In the genomic region with DNA sequence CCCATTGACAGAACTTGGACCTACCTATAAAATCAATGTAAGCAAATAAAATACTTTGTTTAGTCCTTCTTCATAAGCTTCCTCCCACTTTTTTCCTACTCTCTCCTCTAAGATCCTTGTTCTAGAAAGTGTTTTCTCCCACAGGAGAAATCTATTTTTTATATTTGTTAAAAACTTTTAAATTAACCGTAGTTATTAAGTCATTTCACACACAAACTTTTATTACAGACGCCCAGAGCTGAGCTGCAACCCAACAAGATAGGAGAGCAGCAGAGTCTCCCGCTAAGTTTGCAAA, we compare ENCODE assay signal across 1 cellular context.
TF ChIP-seq lines count a peak whose summit lies in the region.

No MANE protein-coding gene starts in this region.

TF ChIP-seq in HepG2, 621 proteins besides CTCF, POLR2A, EP300 and RAD21 (continues in another document):
- TF ChIP-seq, protein P1, sequence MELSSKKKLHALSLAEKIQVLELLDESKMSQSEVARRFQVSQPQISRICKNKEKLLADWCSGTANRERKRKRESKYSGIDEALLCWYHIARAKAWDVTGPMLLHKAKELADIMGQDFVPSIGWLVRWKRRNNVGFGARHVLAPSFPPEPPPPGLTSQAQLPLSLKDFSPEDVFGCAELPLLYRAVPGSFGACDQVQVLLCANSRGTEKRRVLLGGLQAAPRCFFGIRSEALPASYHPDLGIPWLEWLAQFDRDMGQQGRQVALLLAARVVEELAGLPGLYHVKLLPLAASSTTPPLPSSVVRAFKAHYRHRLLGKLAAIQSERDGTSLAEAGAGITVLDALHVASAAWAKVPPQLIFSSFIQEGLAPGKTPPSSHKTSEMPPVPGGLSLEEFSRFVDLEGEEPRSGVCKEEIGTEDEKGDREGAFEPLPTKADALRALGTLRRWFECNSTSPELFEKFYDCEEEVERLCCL (CRISPR knock-in tag; IDR thresholded peaks at IDR 0.05; ENCODE audit: borderline replicate concordance) = 0 out of 2 replicates have a peak, but pooled peaks have one; percentile 1
- TF ChIP-seq, protein P2, sequence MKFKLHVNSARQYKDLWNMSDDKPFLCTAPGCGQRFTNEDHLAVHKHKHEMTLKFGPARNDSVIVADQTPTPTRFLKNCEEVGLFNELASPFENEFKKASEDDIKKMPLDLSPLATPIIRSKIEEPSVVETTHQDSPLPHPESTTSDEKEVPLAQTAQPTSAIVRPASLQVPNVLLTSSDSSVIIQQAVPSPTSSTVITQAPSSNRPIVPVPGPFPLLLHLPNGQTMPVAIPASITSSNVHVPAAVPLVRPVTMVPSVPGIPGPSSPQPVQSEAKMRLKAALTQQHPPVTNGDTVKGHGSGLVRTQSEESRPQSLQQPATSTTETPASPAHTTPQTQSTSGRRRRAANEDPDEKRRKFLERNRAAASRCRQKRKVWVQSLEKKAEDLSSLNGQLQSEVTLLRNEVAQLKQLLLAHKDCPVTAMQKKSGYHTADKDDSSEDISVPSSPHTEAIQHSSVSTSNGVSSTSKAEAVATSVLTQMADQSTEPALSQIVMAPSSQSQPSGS (CRISPR knock-in tag; IDR thresholded peaks at IDR 0.05) = 0 out of 2 replicates have a peak, but pooled peaks have one; percentile 11
- TF ChIP-seq, protein P3, sequence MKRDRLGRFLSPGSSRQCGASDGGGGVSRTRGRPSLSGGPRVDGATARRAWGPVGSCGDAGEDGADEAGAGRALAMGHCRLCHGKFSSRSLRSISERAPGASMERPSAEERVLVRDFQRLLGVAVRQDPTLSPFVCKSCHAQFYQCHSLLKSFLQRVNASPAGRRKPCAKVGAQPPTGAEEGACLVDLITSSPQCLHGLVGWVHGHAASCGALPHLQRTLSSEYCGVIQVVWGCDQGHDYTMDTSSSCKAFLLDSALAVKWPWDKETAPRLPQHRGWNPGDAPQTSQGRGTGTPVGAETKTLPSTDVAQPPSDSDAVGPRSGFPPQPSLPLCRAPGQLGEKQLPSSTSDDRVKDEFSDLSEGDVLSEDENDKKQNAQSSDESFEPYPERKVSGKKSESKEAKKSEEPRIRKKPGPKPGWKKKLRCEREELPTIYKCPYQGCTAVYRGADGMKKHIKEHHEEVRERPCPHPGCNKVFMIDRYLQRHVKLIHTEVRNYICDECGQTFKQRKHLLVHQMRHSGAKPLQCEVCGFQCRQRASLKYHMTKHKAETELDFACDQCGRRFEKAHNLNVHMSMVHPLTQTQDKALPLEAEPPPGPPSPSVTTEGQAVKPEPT (CRISPR knock-in tag; IDR thresholded peaks at IDR 0.05; ENCODE audit: low read depth) = no peak
- TF ChIP-seq AKAP8 (CRISPR knock-in tag; IDR thresholded peaks at IDR 0.05) = 0 out of 2 replicates have a peak, but pooled peaks have one; percentile 29
- TF ChIP-seq ZFP90 (CRISPR knock-in tag; IDR thresholded peaks at IDR 0.05; ENCODE audit: borderline replicate concordance) = 0 out of 2 replicates have a peak, but pooled peaks have one; percentile 19
- TF ChIP-seq, protein P4, sequence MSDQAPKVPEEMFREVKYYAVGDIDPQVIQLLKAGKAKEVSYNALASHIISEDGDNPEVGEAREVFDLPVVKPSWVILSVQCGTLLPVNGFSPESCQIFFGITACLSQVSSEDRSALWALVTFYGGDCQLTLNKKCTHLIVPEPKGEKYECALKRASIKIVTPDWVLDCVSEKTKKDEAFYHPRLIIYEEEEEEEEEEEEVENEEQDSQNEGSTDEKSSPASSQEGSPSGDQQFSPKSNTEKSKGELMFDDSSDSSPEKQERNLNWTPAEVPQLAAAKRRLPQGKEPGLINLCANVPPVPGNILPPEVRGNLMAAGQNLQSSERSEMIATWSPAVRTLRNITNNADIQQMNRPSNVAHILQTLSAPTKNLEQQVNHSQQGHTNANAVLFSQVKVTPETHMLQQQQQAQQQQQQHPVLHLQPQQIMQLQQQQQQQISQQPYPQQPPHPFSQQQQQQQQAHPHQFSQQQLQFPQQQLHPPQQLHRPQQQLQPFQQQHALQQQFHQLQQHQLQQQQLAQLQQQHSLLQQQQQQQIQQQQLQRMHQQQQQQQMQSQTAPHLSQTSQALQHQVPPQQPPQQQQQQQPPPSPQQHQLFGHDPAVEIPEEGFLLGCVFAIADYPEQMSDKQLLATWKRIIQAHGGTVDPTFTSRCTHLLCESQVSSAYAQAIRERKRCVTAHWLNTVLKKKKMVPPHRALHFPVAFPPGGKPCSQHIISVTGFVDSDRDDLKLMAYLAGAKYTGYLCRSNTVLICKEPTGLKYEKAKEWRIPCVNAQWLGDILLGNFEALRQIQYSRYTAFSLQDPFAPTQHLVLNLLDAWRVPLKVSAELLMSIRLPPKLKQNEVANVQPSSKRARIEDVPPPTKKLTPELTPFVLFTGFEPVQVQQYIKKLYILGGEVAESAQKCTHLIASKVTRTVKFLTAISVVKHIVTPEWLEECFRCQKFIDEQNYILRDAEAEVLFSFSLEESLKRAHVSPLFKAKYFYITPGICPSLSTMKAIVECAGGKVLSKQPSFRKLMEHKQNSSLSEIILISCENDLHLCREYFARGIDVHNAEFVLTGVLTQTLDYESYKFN (CRISPR knock-in tag; conservative IDR thresholded peaks at IDR 0.05) = peak; percentile 56; the same call in 1 of the 2 replicates
- no peak for TF ChIP-seq WIZ (CRISPR knock-in tag; IDR thresholded peaks at IDR 0.05)
- no peak for TF ChIP-seq EHMT2 (IDR thresholded peaks at IDR 0.05; ENCODE audit: borderline replicate concordance, low read depth, low read length)
- TF ChIP-seq, protein P5, sequence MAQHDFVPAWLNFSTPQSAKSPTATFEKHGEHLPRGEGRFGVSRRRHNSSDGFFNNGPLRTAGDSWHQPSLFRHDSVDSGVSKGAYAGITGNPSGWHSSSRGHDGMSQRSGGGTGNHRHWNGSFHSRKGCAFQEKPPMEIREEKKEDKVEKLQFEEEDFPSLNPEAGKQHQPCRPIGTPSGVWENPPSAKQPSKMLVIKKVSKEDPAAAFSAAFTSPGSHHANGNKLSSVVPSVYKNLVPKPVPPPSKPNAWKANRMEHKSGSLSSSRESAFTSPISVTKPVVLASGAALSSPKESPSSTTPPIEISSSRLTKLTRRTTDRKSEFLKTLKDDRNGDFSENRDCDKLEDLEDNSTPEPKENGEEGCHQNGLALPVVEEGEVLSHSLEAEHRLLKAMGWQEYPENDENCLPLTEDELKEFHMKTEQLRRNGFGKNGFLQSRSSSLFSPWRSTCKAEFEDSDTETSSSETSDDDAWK (CRISPR knock-in tag; IDR thresholded peaks at IDR 0.05) = no peak
- no peak for TF ChIP-seq ARNT2 (CRISPR knock-in tag; IDR thresholded peaks at IDR 0.05; ENCODE audit: low read depth)
- TF ChIP-seq GPN1 (CRISPR knock-in tag; IDR thresholded peaks at IDR 0.05; ENCODE audit: borderline replicate concordance) = no peak
- no peak for TF ChIP-seq CHCHD3 (CRISPR knock-in tag; IDR thresholded peaks at IDR 0.05)
- TF ChIP-seq, protein P6, sequence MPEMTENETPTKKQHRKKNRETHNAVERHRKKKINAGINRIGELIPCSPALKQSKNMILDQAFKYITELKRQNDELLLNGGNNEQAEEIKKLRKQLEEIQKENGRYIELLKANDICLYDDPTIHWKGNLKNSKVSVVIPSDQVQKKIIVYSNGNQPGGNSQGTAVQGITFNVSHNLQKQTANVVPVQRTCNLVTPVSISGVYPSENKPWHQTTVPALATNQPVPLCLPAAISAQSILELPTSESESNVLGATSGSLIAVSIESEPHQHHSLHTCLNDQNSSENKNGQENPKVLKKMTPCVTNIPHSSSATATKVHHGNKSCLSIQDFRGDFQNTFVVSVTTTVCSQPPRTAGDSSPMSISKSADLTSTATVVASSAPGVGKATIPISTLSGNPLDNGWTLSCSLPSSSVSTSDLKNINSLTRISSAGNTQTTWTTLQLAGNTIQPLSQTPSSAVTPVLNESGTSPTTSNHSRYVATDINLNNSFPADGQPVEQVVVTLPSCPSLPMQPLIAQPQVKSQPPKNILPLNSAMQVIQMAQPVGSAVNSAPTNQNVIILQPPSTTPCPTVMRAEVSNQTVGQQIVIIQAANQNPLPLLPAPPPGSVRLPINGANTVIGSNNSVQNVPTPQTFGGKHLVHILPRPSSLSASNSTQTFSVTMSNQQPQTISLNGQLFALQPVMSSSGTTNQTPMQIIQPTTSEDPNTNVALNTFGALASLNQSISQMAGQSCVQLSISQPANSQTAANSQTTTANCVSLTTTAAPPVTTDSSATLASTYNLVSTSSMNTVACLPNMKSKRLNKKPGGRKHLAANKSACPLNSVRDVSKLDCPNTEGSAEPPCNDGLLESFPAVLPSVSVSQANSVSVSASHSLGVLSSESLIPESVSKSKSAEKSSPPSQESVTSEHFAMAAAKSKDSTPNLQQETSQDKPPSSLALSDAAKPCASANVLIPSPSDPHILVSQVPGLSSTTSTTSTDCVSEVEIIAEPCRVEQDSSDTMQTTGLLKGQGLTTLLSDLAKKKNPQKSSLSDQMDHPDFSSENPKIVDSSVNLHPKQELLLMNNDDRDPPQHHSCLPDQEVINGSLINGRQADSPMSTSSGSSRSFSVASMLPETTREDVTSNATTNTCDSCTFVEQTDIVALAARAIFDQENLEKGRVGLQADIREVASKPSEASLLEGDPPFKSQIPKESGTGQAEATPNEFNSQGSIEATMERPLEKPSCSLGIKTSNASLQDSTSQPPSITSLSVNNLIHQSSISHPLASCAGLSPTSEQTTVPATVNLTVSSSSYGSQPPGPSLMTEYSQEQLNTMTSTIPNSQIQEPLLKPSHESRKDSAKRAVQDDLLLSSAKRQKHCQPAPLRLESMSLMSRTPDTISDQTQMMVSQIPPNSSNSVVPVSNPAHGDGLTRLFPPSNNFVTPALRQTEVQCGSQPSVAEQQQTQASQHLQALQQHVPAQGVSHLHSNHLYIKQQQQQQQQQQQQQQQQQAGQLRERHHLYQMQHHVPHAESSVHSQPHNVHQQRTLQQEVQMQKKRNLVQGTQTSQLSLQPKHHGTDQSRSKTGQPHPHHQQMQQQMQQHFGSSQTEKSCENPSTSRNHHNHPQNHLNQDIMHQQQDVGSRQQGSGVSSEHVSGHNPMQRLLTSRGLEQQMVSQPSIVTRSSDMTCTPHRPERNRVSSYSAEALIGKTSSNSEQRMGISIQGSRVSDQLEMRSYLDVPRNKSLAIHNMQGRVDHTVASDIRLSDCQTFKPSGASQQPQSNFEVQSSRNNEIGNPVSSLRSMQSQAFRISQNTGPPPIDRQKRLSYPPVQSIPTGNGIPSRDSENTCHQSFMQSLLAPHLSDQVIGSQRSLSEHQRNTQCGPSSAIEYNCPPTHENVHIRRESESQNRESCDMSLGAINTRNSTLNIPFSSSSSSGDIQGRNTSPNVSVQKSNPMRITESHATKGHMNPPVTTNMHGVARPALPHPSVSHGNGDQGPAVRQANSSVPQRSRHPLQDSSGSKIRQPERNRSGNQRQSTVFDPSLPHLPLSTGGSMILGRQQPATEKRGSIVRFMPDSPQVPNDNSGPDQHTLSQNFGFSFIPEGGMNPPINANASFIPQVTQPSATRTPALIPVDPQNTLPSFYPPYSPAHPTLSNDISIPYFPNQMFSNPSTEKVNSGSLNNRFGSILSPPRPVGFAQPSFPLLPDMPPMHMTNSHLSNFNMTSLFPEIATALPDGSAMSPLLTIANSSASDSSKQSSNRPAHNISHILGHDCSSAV (CRISPR knock-in tag; IDR thresholded peaks at IDR 0.05; ENCODE audit: borderline replicate concordance) = no peak
- 0 out of 2 replicates have a peak, but pooled peaks have one; percentile 27 for TF ChIP-seq HOXA9 (CRISPR knock-in tag; IDR thresholded peaks at IDR 0.05; ENCODE audit: borderline replicate concordance)
- TF ChIP-seq, protein P7, sequence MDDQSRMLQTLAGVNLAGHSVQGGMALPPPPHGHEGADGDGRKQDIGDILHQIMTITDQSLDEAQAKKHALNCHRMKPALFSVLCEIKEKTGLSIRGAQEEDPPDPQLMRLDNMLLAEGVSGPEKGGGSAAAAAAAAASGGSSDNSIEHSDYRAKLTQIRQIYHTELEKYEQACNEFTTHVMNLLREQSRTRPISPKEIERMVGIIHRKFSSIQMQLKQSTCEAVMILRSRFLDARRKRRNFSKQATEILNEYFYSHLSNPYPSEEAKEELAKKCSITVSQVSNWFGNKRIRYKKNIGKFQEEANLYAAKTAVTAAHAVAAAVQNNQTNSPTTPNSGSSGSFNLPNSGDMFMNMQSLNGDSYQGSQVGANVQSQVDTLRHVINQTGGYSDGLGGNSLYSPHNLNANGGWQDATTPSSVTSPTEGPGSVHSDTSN (CRISPR knock-in tag; IDR thresholded peaks at IDR 0.05; ENCODE audit: borderline replicate concordance) = no peak
- no peak for TF ChIP-seq ZNF775 (CRISPR knock-in tag; IDR thresholded peaks at IDR 0.05; ENCODE audit: borderline replicate concordance)
- TF ChIP-seq ZNF782 (CRISPR knock-in tag; IDR thresholded peaks at IDR 0.05; ENCODE audit: borderline replicate concordance) = no peak
- TF ChIP-seq ZNF607 (CRISPR knock-in tag; IDR thresholded peaks at IDR 0.05; ENCODE audit: borderline replicate concordance) = no peak
- TF ChIP-seq ZNF264 (CRISPR knock-in tag; IDR thresholded peaks at IDR 0.05) = no peak
- TF ChIP-seq ZNF160 (CRISPR knock-in tag; IDR thresholded peaks at IDR 0.05) = no peak
- TF ChIP-seq FOSL2 (CRISPR knock-in tag; IDR thresholded peaks at IDR 0.05) = no peak
- TF ChIP-seq ZNF317 (CRISPR knock-in tag; IDR thresholded peaks at IDR 0.05) = peak; percentile 11; the same call in 1 of the 2 replicates
- no peak for TF ChIP-seq ZNF660 (CRISPR knock-in tag; IDR thresholded peaks at IDR 0.05; ENCODE audit: borderline replicate concordance, low read depth)
- TF ChIP-seq ZNF333 (CRISPR knock-in tag; IDR thresholded peaks at IDR 0.05; ENCODE audit: borderline replicate concordance) = no peak
- TF ChIP-seq FLYWCH1 (CRISPR knock-in tag; IDR thresholded peaks at IDR 0.05) = peak; percentile 21; the same call in 1 of the 2 replicates
- TF ChIP-seq NFYB (CRISPR knock-in tag; IDR thresholded peaks at IDR 0.05) = no peak
- TF ChIP-seq ZNF614 (CRISPR knock-in tag; IDR thresholded peaks at IDR 0.05; ENCODE audit: borderline replicate concordance) = no peak
- no peak for TF ChIP-seq CAMTA2 (CRISPR knock-in tag; IDR thresholded peaks at IDR 0.05; ENCODE audit: borderline replicate concordance)
- TF ChIP-seq CREB1 (IDR thresholded peaks at IDR 0.05) = no peak
- TF ChIP-seq CREB1 (CRISPR knock-in tag; IDR thresholded peaks at IDR 0.05) = no peak; the same call in 1 of the 2 replicates
- TF ChIP-seq ZNF30 (CRISPR knock-in tag; IDR thresholded peaks at IDR 0.05) = no peak
- peak; percentile 11; the same call in 1 of the 2 replicates for TF ChIP-seq ZBTB7B (CRISPR knock-in tag; IDR thresholded peaks at IDR 0.05)
- TF ChIP-seq AGO1 (IDR thresholded peaks at IDR 0.05; ENCODE audit: low read depth, low read length, poor library complexity, severe bottlenecking) = no peak
- TF ChIP-seq, protein P8, sequence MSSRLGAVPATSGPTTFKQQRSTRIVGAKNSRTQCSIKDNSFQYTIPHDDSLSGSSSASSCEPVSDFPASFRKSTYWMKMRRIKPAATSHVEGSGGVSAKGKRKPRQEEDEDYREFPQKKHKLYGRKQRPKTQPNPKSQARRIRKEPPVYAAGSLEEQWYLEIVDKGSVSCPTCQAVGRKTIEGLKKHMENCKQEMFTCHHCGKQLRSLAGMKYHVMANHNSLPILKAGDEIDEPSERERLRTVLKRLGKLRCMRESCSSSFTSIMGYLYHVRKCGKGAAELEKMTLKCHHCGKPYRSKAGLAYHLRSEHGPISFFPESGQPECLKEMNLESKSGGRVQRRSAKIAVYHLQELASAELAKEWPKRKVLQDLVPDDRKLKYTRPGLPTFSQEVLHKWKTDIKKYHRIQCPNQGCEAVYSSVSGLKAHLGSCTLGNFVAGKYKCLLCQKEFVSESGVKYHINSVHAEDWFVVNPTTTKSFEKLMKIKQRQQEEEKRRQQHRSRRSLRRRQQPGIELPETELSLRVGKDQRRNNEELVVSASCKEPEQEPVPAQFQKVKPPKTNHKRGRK (CRISPR knock-in tag; IDR thresholded peaks at IDR 0.05) = peak; percentile 54; the same call in 1 of the 2 replicates
